Comparison of ENCODE assay signal across 2 cellular contexts in the genomic region with DNA sequence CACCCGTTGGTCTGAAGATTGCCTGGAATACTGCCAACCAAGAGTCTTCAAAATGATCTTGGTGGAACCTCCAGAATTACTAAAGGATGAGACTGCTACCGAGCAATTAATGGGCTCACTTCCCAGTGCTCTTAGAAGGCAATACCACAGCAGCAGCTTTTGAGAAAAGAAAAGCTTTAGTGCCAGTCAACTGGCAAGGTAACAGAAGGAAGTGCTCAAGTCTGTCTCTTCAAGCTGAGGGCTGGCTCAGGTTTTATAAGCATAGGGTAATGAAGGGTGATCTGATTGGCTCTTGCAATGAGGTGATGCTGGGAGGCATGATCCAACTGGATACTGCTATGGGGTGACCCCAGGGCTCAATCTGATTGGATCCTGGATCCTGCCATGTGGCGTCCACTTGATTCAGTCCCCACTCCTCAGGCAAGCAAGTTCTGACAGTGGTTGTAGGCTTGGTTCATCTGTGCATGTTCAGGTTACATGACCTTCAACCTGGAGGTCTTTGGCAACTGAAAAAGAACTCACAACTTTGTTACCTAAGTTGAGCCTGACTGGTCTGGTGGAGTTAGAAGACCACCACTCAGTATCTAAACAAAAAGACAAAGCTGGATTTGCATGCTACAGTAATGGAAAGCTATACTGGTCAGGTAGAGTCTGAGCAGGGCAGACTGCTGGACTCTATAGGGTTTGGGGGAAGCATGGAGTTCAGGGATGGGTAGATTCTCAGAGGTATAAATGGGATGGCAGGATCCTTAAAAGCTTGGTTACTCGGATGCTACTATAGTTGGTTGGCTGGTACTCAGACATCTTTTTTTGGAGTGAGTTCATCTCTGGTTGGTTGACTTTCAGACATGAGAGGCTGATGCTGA.
TF ChIP-seq lines count a peak whose summit lies in the region.

No MANE protein-coding gene starts in this region.

TF ChIP-seq in GM23338, 12 proteins besides CTCF, POLR2A, EP300 and RAD21:
- TF ChIP-seq POLR2AphosphoS5 (IDR thresholded peaks at IDR 0.05; ENCODE audit: low read depth) (no peak), ZNF114 (CRISPR knock-in tag; IDR thresholded peaks at IDR 0.05) (no peak), EZH2phosphoT487 (IDR thresholded peaks at IDR 0.05; ENCODE audit: unreplicated experiment) (no peak), CREB1 (CRISPR knock-in tag; IDR thresholded peaks at IDR 0.05; ENCODE audit: low read depth) (no peak), EZH2 (IDR thresholded peaks at IDR 0.05; ENCODE audit: low read depth, unreplicated experiment) (no peak)
- TF ChIP-seq, protein P1, sequence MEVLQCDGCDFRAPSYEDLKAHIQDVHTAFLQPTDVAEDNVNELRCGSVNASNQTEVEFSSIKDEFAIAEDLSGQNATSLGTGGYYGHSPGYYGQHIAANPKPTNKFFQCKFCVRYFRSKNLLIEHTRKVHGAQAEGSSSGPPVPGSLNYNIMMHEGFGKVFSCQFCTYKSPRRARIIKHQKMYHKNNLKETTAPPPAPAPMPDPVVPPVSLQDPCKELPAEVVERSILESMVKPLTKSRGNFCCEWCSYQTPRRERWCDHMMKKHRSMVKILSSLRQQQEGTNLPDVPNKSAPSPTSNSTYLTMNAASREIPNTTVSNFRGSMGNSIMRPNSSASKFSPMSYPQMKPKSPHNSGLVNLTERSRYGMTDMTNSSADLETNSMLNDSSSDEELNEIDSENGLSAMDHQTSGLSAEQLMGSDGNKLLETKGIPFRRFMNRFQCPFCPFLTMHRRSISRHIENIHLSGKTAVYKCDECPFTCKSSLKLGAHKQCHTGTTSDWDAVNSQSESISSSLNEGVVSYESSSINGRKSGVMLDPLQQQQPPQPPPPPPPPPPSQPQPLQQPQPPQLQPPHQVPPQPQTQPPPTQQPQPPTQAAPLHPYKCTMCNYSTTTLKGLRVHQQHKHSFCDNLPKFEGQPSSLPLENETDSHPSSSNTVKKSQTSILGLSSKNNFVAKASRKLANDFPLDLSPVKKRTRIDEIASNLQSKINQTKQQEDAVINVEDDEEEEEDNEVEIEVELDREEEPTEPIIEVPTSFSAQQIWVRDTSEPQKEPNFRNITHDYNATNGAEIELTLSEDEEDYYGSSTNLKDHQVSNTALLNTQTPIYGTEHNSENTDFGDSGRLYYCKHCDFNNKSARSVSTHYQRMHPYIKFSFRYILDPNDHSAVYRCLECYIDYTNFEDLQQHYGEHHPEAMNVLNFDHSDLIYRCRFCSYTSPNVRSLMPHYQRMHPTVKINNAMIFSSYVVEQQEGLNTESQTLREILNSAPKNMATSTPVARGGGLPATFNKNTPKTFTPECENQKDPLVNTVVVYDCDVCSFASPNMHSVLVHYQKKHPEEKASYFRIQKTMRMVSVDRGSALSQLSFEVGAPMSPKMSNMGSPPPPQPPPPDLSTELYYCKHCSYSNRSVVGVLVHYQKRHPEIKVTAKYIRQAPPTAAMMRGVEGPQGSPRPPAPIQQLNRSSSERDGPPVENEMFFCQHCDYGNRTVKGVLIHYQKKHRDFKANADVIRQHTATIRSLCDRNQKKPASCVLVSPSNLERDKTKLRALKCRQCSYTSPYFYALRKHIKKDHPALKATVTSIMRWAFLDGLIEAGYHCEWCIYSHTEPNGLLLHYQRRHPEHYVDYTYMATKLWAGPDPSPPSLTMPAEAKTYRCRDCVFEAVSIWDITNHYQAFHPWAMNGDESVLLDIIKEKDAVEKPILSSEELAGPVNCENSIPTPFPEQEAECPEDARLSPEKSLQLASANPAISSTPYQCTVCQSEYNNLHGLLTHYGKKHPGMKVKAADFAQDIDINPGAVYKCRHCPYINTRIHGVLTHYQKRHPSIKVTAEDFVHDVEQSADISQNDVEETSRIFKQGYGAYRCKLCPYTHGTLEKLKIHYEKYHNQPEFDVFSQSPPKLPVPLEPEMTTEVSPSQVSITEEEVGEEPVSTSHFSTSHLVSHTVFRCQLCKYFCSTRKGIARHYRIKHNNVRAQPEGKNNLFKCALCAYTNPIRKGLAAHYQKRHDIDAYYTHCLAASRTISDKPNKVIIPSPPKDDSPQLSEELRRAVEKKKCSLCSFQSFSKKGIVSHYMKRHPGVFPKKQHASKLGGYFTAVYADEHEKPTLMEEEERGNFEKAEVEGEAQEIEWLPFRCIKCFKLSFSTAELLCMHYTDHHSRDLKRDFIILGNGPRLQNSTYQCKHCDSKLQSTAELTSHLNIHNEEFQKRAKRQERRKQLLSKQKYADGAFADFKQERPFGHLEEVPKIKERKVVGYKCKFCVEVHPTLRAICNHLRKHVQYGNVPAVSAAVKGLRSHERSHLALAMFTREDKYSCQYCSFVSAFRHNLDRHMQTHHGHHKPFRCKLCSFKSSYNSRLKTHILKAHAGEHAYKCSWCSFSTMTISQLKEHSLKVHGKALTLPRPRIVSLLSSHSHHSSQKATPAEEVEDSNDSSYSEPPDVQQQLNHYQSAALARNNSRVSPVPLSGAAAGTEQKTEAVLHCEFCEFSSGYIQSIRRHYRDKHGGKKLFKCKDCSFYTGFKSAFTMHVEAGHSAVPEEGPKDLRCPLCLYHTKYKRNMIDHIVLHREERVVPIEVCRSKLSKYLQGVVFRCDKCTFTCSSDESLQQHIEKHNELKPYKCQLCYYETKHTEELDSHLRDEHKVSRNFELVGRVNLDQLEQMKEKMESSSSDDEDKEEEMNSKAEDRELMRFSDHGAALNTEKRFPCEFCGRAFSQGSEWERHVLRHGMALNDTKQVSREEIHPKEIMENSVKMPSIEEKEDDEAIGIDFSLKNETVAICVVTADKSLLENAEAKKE (CRISPR knock-in tag; IDR thresholded peaks at IDR 0.05): no peak

TF ChIP-seq in H1, 55 proteins besides CTCF, POLR2A, EP300 and RAD21:
- TF ChIP-seq, protein P2, sequence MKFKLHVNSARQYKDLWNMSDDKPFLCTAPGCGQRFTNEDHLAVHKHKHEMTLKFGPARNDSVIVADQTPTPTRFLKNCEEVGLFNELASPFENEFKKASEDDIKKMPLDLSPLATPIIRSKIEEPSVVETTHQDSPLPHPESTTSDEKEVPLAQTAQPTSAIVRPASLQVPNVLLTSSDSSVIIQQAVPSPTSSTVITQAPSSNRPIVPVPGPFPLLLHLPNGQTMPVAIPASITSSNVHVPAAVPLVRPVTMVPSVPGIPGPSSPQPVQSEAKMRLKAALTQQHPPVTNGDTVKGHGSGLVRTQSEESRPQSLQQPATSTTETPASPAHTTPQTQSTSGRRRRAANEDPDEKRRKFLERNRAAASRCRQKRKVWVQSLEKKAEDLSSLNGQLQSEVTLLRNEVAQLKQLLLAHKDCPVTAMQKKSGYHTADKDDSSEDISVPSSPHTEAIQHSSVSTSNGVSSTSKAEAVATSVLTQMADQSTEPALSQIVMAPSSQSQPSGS (IDR thresholded peaks at IDR 0.05; ENCODE audit: low read length): no peak
